Comparison of ENCODE assay signal across 27 cellular contexts in genomic region chr7:124791426-124791825, GRCh38. TPM values are rescaled to one million over a fixed set of nuclear protein-coding genes. Genes with fewer than 3 reads are reported as not detected.
"Had no signal": no experiment of that assay in that cellular context is flagged by ENCODE, and none has a peak within 500 bp of the region (broad histone marks: within the 10 kb centered on the region; RNA-seq: fewer than 3 reads in every experiment).

No MANE protein-coding gene starts in this region.

- DNase-seq: activated CD4-positive, alpha-beta T cell treated with anti-CD3 and anti-CD28 coated beads for 4 hours; activated CD8-positive, alpha-beta memory T cell treated with anti-CD3 and anti-CD28 coated beads, Interleukin-2, amount 50 U/mL, for 4 hours; activated CD8-positive, alpha-beta T cell treated with anti-CD3 and anti-CD28 coated beads for 36 hours; activated gamma-delta T cell treated with Interleukin-2 at 50 U/mL for 16 hours; activated naive CD4-positive, alpha-beta T cell treated with anti-CD3 and anti-CD28 coated beads, Interleukin-2, amount 10 ng/mL, durations not matched to agents 7 days and 5 days; activated naive CD8-positive, alpha-beta T cell treated with anti-CD3 and anti-CD28 coated beads for 36 hours; activated T-cell treated with anti-CD3 and anti-CD28 coated beads, Interleukin-2, amount 50 U/mL, for 72 hours; brain microvascular endothelial cell; cerebellar nuclear complex; Karpas-422; MM.1S; NCI-H1930; NCI-H2107; NCI-H2171 treated with DMSO at 0.1 percent for 48 hours; NCI-H226; NCI-H526 treated with DMSO at 0.1 percent for 48 hours; RPMI8226; T-helper 1 cell; WERI-Rb-1 had no signal

- ATAC-seq: activated CD4-positive, CD25-positive, alpha-beta regulatory T cell treated with anti-CD3 and anti-CD28 coated beads, Interleukin-2, amount 50 U/mL, for 24 hours; activated CD8-positive, alpha-beta T cell treated with anti-CD3 and anti-CD28 coated beads for 36 hours; activated T-cell treated with anti-CD3 and anti-CD28 coated beads, Interleukin-2, amount 50 U/mL, for 72 hours; K562; Panc1; Right ventricle myocardium inferior had no signal

- H3K36me3 Mint-ChIP-seq: activated naive CD4-positive, alpha-beta T cell treated with anti-CD3 and anti-CD28 coated beads, Interleukin-2, amount 10 ng/mL, durations not matched to agents 7 days and 5 days; activated naive CD8-positive, alpha-beta T cell treated with anti-CD3 and anti-CD28 coated beads for 36 hours had no signal

- H3K27ac ChIP-seq: brain microvascular endothelial cell, cardiac muscle cell, SK-N-MC, WERI-Rb-1 had no signal

- H3K27me3 ChIP-seq: brain microvascular endothelial cell, cardiac muscle cell had no signal

- H3K36me3 ChIP-seq: brain microvascular endothelial cell, cardiac muscle cell, WERI-Rb-1 had no signal

- H3K9me3 Mint-ChIP-seq: activated naive CD4-positive, alpha-beta T cell treated with anti-CD3 and anti-CD28 coated beads, Interleukin-2, amount 10 ng/mL, durations not matched to agents 7 days and 5 days; activated T-helper 2 cell treated with anti-CD3 and anti-CD28 coated beads, Interferon-gamma antibody, Interleukin-2, Interleukin-4, amounts not matched to agents 10 μg/mL and 5 μg/mL and 100 μg/mL, durations not matched to agents 14 hours and 24 hours and 36 hours had no signal

- H3K4me3 Mint-ChIP-seq: activated CD8-positive, alpha-beta T cell treated with anti-CD3 and anti-CD28 coated beads for 36 hours; activated naive CD4-positive, alpha-beta T cell treated with anti-CD3 and anti-CD28 coated beads, Interleukin-2, amount 10 ng/mL, durations not matched to agents 7 days and 5 days; activated naive CD8-positive, alpha-beta T cell treated with anti-CD3 and anti-CD28 coated beads for 36 hours; activated T-cell treated with anti-CD3 and anti-CD28 coated beads, Interleukin-2, amount 50 U/mL, for 72 hours had no signal

- H3K4me1 Mint-ChIP-seq: activated naive CD4-positive, alpha-beta T cell treated with anti-CD3 and anti-CD28 coated beads, Interleukin-2, amount 10 ng/mL, durations not matched to agents 7 days and 5 days; activated naive CD8-positive, alpha-beta T cell treated with anti-CD3 and anti-CD28 coated beads for 36 hours had no signal

- H3K4me3 ChIP-seq: cardiac muscle cell, K562, SK-N-MC had no signal

- H3K27ac Mint-ChIP-seq: activated CD8-positive, alpha-beta T cell treated with anti-CD3 and anti-CD28 coated beads for 36 hours; activated naive CD4-positive, alpha-beta T cell treated with anti-CD3 and anti-CD28 coated beads, Interleukin-2, amount 10 ng/mL, durations not matched to agents 7 days and 5 days; activated naive CD8-positive, alpha-beta T cell treated with anti-CD3 and anti-CD28 coated beads for 36 hours; activated T-cell treated with anti-CD3 and anti-CD28 coated beads, Interleukin-2, amount 50 U/mL, for 72 hours; activated T-helper 2 cell treated with anti-CD3 and anti-CD28 coated beads, Interferon-gamma antibody, Interleukin-2, Interleukin-4, amounts not matched to agents 10 μg/mL and 5 μg/mL and 100 μg/mL, durations not matched to agents 14 hours and 24 hours and 36 hours had no signal

RNA-seq across cellular contexts. Expression of gene GPR37, which starts 25.8 kb away (rescaled TPM):
- total RNA-seq: activated CD8-positive, alpha-beta T cell treated with anti-CD3 and anti-CD28 coated beads for 36 hours; activated naive CD8-positive, alpha-beta T cell treated with anti-CD3 and anti-CD28 coated beads for 36 hours; activated T-cell treated with anti-CD3 and anti-CD28 coated beads, Interleukin-2, amount 50 U/mL, for 72 hours; activated T-helper 2 cell treated with anti-CD3 and anti-CD28 coated beads, Interferon-gamma antibody, Interleukin-2, Interleukin-4, amounts not matched to agents 10 μg/mL and 5 μg/mL and 100 μg/mL, durations not matched to agents 14 hours and 24 hours and 36 hours; K562; Right ventricle myocardium inferior; T-helper 2 cell treated with Interferon-gamma antibody and Interleukin-4, amounts not matched to agents 100 ng/mL and 5 ng/mL, for 36 hours had no signal
